Comparison of ENCODE assay signal across 11 cellular contexts in the genomic region with DNA sequence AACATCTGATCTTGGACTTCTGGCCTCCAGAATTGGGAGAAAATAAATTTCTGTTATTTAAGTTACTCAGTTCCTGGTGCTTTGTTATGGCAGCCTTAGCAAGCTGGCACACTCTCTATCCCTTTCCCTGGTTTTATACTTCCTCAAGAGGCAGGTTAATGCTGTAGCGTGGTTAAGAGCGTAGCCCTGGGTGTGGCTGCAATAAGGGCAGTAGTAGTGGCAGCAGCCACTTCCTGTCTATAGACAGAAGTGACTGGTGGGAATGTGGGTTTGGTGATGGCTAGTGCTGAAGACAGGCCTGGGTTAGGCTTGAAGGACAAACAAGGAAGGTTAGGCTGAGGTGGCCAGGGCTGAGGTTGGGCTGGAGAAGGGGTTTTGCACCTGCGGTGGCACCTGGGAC. TPM values are rescaled to one million over a fixed set of nuclear protein-coding genes. Genes with fewer than 3 reads are reported as not detected.
DNase-seq lines count a peak whose midpoint lies in the region; ATAC-seq and TF ChIP-seq lines count a peak whose summit lies in the region.
"Had no signal": no experiment of that assay in that cellular context is flagged by ENCODE, and none has a peak within 500 bp of the region (broad histone marks: within the 10 kb centered on the region; RNA-seq: fewer than 3 reads in every experiment).

No MANE protein-coding gene starts in this region.

- no peak for TF ChIP-seq EP300 in suprapubic skin (IDR thresholded peaks at IDR 0.05)

- peak overlapping the region; percentile 42 for H3K27ac ChIP-seq in suprapubic skin

- DNase-seq in activated CD4-positive, alpha-beta T cell treated with anti-CD3 and anti-CD28 coated beads, Interleukin-2, amount 10 ng/mL, durations not matched to agents 7 days and 5 days = peak; percentile 26
- DNase-seq in activated CD4-positive, alpha-beta T cell treated with anti-CD3 and anti-CD28 coated beads for 4 hours = no peak
- peak; percentile 33 for DNase-seq in NCI-H69 (lab: John Stamatoyannopoulos, UW)
- DNase-seq in suprapubic skin (ENCODE audit: low spot score in 2 of 2) = no peak
- no peak for DNase-seq in cerebellar nuclear complex (lab: John Stamatoyannopoulos, UW)
- DNase-seq: activated B cell treated with CpG ODN at 0.5 μM for 24 hours; activated naive CD4-positive, alpha-beta T cell treated with anti-CD3 and anti-CD28 coated beads for 36 hours; stimulated activated CD4-positive, alpha-beta T cell treated with anti-CD3 and anti-CD28 coated beads, Interleukin-2, amount 100 ng/mL, for 48 hours had no signal

- H3K9me3 ChIP-seq in suprapubic skin = no peaks in the 10 kb centered on the region

- no peaks in the 10 kb centered on the region for H3K36me3 ChIP-seq in suprapubic skin

- no peaks in the 10 kb centered on the region for H3K27me3 ChIP-seq in suprapubic skin

- no peak overlapping the region for H3K4me3 Mint-ChIP-seq in activated CD4-positive, alpha-beta T cell treated with anti-CD3 and anti-CD28 coated beads, Interleukin-2, amount 10 ng/mL, durations not matched to agents 7 days and 5 days
- H3K4me3 Mint-ChIP-seq: activated B cell treated with CpG ODN at 0.5 μM for 24 hours; activated naive CD4-positive, alpha-beta T cell treated with anti-CD3 and anti-CD28 coated beads for 36 hours had no signal

- 64% methylated on average over 3 of the region's 3 CpGs for WGBS in suprapubic skin

- peaks cover 44% of the 10 kb centered on the region for H3K4me1 Mint-ChIP-seq in activated CD4-positive, alpha-beta T cell treated with anti-CD3 and anti-CD28 coated beads, Interleukin-2, amount 10 ng/mL, durations not matched to agents 7 days and 5 days

- TF ChIP-seq POLR2A in suprapubic skin (IDR thresholded peaks at IDR 0.05) = no peak

- H3K9me3 Mint-ChIP-seq in activated CD4-positive, alpha-beta T cell treated with anti-CD3 and anti-CD28 coated beads, Interleukin-2, amount 10 ng/mL, durations not matched to agents 7 days and 5 days = no peaks in the 10 kb centered on the region
- H3K9me3 Mint-ChIP-seq: activated B cell treated with CpG ODN at 0.5 μM for 24 hours; activated naive CD4-positive, alpha-beta T cell treated with anti-CD3 and anti-CD28 coated beads for 36 hours had no signal

- POLR2A ChIA-PET in activated CD4-positive, alpha-beta T cell treated with anti-CD3 and anti-CD28 coated beads, Interleukin-2, amount 10 ng/mL, durations not matched to agents 7 days and 5 days (lab: Charles Lee) = no interaction called here

- H3K27me3 Mint-ChIP-seq in activated CD4-positive, alpha-beta T cell treated with anti-CD3 and anti-CD28 coated beads, Interleukin-2, amount 10 ng/mL, durations not matched to agents 7 days and 5 days = peaks cover 38% of the 10 kb centered on the region

- peak overlapping the region; percentile 50 for H3K27ac Mint-ChIP-seq in activated CD4-positive, alpha-beta T cell treated with anti-CD3 and anti-CD28 coated beads, Interleukin-2, amount 10 ng/mL, durations not matched to agents 7 days and 5 days
- H3K27ac Mint-ChIP-seq: activated B cell treated with CpG ODN at 0.5 μM for 24 hours; activated naive CD4-positive, alpha-beta T cell treated with anti-CD3 and anti-CD28 coated beads for 36 hours had no signal

- H3K36me3 Mint-ChIP-seq in activated CD4-positive, alpha-beta T cell treated with anti-CD3 and anti-CD28 coated beads, Interleukin-2, amount 10 ng/mL, durations not matched to agents 7 days and 5 days (ENCODE audit: low read depth) = peaks cover 5% of the 10 kb centered on the region

- no peak overlapping the region for H3K4me3 ChIP-seq in suprapubic skin

- peak; percentile 75 for ATAC-seq in esophagus mucosa
- no peak for ATAC-seq in GM18907 (IDR thresholded peaks at IDR 0.05; ENCODE audit: unreplicated experiment)
- ATAC-seq in GM21390 (IDR thresholded peaks at IDR 0.05; ENCODE audit: unreplicated experiment) = no peak

- H3K4me1 ChIP-seq in suprapubic skin = peaks cover 81% of the 10 kb centered on the region

- CTCF ChIA-PET in activated CD4-positive, alpha-beta T cell treated with anti-CD3 and anti-CD28 coated beads, Interleukin-2, amount 10 ng/mL, durations not matched to agents 7 days and 5 days (lab: Charles Lee) = interaction anchor here (1.1 to 2.6 kb wide), 5 partner anchors 11 to 30 kb away, joined by 4 to 11 read pairs (median 4); no protein-coding TSS in a partner anchor

- no peak for TF ChIP-seq CTCF in suprapubic skin (IDR thresholded peaks at IDR 0.05)

RNA-seq across cellular contexts. Expression of gene LGALS3, which starts 3.6 kb away (rescaled TPM):
- total RNA-seq in activated CD4-positive, alpha-beta T cell treated with anti-CD3 and anti-CD28 coated beads, Interleukin-2, amount 10 ng/mL, durations not matched to agents 7 days and 5 days = 10 to 100 TPM; 39.1 to 41.6 TPM
- total RNA-seq in esophagus mucosa = 211 TPM
- 100 to 1,000 TPM; 448 to 713 (median 594) TPM for total RNA-seq in suprapubic skin

Comparison
In these comparisons a context has a peak if more than half of its experiments do, and no peak if none do; other contexts are left out.
1. DNase-seq: peak in activated CD4-positive, alpha-beta T cell treated with anti-CD3 and anti-CD28 coated beads, Interleukin-2, amount 10 ng/mL, durations not matched to agents 7 days and 5 days (single experiment) and NCI-H69 (single experiment); none in activated CD4-positive, alpha-beta T cell treated with anti-CD3 and anti-CD28 coated beads for 4 hours (0 of 2), suprapubic skin (0 of 2) and cerebellar nuclear complex (0 of 2).